ENCODE assay signal across 12 cellular contexts in genomic region chr5:148559461-148559860, GRCh38.
"Had no signal": no experiment of that assay in that cellular context is flagged by ENCODE, and none has a peak within 500 bp of the region (broad histone marks: within the 10 kb centered on the region; RNA-seq: fewer than 3 reads in every experiment).

No MANE protein-coding gene starts in this region.

- ATAC-seq: activated CD4-positive, CD25-positive, alpha-beta regulatory T cell treated with anti-CD3 and anti-CD28 coated beads, Interleukin-2, amount 50 U/mL, for 24 hours; effector memory CD8-positive, alpha-beta T cell; lower lobe of right lung; natural killer cell; psoas muscle had no signal

- H3K4me1 ChIP-seq: psoas muscle had no signal

- H3K4me3 ChIP-seq: hepatocyte, lower lobe of right lung, psoas muscle, sigmoid colon, thoracic aorta had no signal

- H3K27me3 ChIP-seq: hepatocyte, sigmoid colon had no signal

- H3K9me3 ChIP-seq: lower lobe of right lung, psoas muscle, sigmoid colon, thoracic aorta had no signal

- H3K27ac ChIP-seq: hepatocyte, lower lobe of right lung, psoas muscle, sigmoid colon, thoracic aorta had no signal

- H3K36me3 ChIP-seq: lower lobe of right lung, sigmoid colon, thoracic aorta had no signal

- DNase-seq: effector memory CD8-positive, alpha-beta T cell; erythroblast; lower lobe of right lung; natural killer cell; nucleus accumbens; psoas muscle; sigmoid colon; stimulated activated CD4-positive, alpha-beta T cell treated with anti-CD3 and anti-CD28 coated beads, Interleukin-4, amount 100 ng/mL, for 24 hours; T-helper 2 cell had no signal
